Comparison of ENCODE assay signal across 10 cellular contexts in the genomic region with DNA sequence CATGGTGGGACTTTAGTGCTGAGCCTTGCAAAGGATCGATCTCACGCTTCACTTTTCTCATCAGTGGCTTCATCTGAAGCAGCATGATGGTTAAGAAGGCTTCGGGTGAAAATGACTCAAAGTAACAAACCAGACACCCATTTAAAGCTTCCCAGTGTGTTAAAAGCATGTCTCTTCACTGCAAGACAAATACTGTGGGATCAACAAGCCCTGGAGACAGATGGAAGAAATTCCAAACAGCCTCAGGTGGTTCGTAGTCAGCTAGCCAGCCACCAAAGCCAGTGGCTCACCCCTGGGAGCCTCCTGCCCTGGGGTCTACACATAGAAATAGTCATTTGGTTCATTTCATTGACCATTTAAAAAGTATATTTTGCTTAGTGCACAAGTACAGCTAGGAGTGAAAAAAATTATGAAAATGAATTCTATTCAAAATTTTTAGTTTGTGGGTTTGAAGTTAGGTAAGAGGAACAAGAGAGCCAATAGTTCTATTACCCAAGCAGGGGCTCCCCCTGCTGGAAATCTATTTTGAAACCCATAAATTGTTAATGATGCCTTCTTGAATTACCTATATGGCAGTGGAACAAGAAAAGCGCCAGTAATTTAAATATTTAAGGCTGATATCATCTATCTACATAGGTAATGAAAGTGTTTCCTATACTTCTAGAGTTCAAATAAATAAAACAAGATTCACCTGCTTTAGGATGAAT. TPM values are rescaled to one million over a fixed set of nuclear protein-coding genes. Genes with fewer than 3 reads are reported as not detected.
A peak's percentile ranks its signal among the peaks of the same experiment; 100 is the strongest.
DNase-seq lines count a peak whose midpoint lies in the region; ATAC-seq and TF ChIP-seq lines count a peak whose summit lies in the region.
"Had no signal": no experiment of that assay in that cellular context is flagged by ENCODE, and none has a peak within 500 bp of the region (broad histone marks: within the 10 kb centered on the region; RNA-seq: fewer than 3 reads in every experiment).

No MANE protein-coding gene starts in this region.

- TF ChIP-seq CTCF in heart right ventricle (IDR thresholded peaks at IDR 0.05) (peak in 7 of 9 donors; percentile 27 to 52 (median 48)), OCI-LY1 (IDR thresholded peaks at IDR 0.05; ENCODE audit: low read length) (peak; percentile 47), fibroblast of pulmonary artery (IDR thresholded peaks at IDR 0.05; ENCODE audit: low read length, missing control alignments) (peak; percentile 31)

- H3K27me3 ChIP-seq in heart right ventricle (no peaks in the 10 kb centered on the region), OCI-LY1 (ENCODE audit: insufficient read depth, low read length) (no peaks in the 10 kb centered on the region; the same call in 1 of the 2 replicates)

- H3K36me3 ChIP-seq in heart right ventricle (no peaks in the 10 kb centered on the region), OCI-LY1 (ENCODE audit: insufficient read depth, low read length) (no peaks in the 10 kb centered on the region)

- 86 to 92% methylated on average over 5 of the region's 5 CpGs for WGBS in heart right ventricle, 2 donors

- ATAC-seq in heart right ventricle (no peak), left cardiac atrium (no peak), HG02840 (IDR thresholded peaks at IDR 0.05; ENCODE audit: low FRiP score, unreplicated experiment) (no peak), HG02885 (IDR thresholded peaks at IDR 0.05; ENCODE audit: poor library complexity, unreplicated experiment) (no peak)

- no peak for DNase-seq in heart right ventricle
- DNase-seq in left cardiac atrium: no peak
- peak; percentile 25 for DNase-seq in fibroblast of pulmonary artery (ENCODE audit: low read depth)
- no peak for DNase-seq in activated effector memory CD4-positive, alpha-beta T cell treated with anti-CD3 and anti-CD28 coated beads, Interleukin-2, amount 50 U/mL, for 16 hours
- DNase-seq in activated T-cell treated with anti-CD3 and anti-CD28 coated beads, Interleukin-2, amount 50 U/mL, for 48 hours: no peak
- DNase-seq: hypothalamus; NK-92 treated with Interleukin-12 subunit alpha and Interleukin-12 subunit beta, amount 100 ng/mL, for 24 hours had no signal

- intact Hi-C loops in heart right ventricle (cut with DNase I): no loop called here
- intact Hi-C loops in left cardiac atrium (cut with DNase I): no loop called here

- no peak overlapping the region for H3K4me3 ChIP-seq in heart right ventricle
- no peak overlapping the region for H3K4me3 ChIP-seq in OCI-LY1 (ENCODE audit: low read depth, low read length, poor library complexity, severe bottlenecking)
- H3K4me3 ChIP-seq in fibroblast of pulmonary artery (replicated peaks; ENCODE audit: low read depth, low read length): no peak overlapping the region

- no peaks in the 10 kb centered on the region for H3K79me2 ChIP-seq in OCI-LY1 (ENCODE audit: insufficient read depth, low read length)

- no peaks in the 10 kb centered on the region for H3K9me2 ChIP-seq in OCI-LY1 (ENCODE audit: low read depth, low read length)

- no peak overlapping the region for H2AFZ ChIP-seq in OCI-LY1 (ENCODE audit: low read length)

- H3K4me2 ChIP-seq in OCI-LY1 (ENCODE audit: low read length): no peak overlapping the region

- no peaks in the 10 kb centered on the region for H4K20me1 ChIP-seq in OCI-LY1 (ENCODE audit: insufficient read depth, low read length)

- no peak overlapping the region for H3K27ac ChIP-seq in heart right ventricle
- no peak overlapping the region for H3K27ac ChIP-seq in OCI-LY1 (ENCODE audit: low read depth, low read length, poor library complexity, severe bottlenecking)

- H3K9me3 ChIP-seq in heart right ventricle (no peaks in the 10 kb centered on the region), OCI-LY1 (ENCODE audit: low read length) (no peaks in the 10 kb centered on the region)

- no peak overlapping the region for H3K9ac ChIP-seq in OCI-LY1 (ENCODE audit: low read length)

- no peaks in the 10 kb centered on the region for H3F3A ChIP-seq in OCI-LY1 (ENCODE audit: insufficient read depth, low read length)

- H3K4me1 ChIP-seq in heart right ventricle: no peaks in the 10 kb centered on the region
- no peaks in the 10 kb centered on the region for H3K4me1 ChIP-seq in OCI-LY1 (ENCODE audit: insufficient read depth, low read length, severe bottlenecking)

RNA-seq across cellular contexts. Expression of gene PMP22, which starts 51.6 kb away (rescaled TPM):
- 100 to 1,000 TPM in 9 of 10 donors, 10 to 100 TPM in 1; 99.1 to 241 (median 158) TPM for total RNA-seq in heart right ventricle
- polyA plus RNA-seq in heart right ventricle: 100 to 1,000 TPM in 1 of 2 donors, 10 to 100 TPM in 1; 62.0 to 178 TPM
- total RNA-seq in left cardiac atrium: 100 to 1,000 TPM; 133 to 163 TPM
